In the genomic region with DNA sequence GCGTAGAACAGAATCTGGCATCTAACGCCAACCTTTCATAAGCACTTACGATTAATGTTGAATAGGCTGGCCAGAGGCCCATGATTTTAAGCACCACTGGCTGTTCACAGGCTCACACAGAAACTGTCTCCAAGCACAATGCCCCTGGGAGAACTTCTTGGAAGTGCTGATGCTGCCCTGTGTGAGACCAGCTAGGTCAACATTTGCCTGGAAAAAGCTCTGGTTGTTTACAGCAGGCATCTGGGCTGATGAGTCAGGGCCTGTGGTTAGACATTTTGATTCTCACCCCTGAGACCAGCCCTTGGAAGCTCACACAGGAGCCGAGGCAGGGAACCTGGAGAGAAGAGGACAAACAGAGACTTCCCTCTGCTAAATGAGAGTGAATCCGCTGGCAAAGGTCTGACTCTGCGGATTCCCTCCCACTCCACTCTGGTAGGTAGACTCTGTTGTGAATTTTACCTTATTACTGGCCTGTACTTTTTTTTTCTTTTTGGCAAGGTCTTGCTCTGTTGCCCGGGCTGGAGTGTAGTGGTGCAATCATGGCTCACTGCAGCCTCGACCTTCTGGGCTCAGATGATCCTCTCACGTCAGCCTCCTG, we compare ENCODE assay signal across 9 cellular contexts. TPM values are rescaled to one million over a fixed set of nuclear protein-coding genes. Genes with fewer than 3 reads are reported as not detected.
A peak's percentile ranks its signal among the peaks of the same experiment; 100 is the strongest.
DNase-seq lines count a peak whose midpoint lies in the region; ATAC-seq and TF ChIP-seq lines count a peak whose summit lies in the region.
"Had no signal": no experiment of that assay in that cellular context is flagged by ENCODE, and none has a peak within 500 bp of the region (broad histone marks: within the 10 kb centered on the region; RNA-seq: fewer than 3 reads in every experiment).

No MANE protein-coding gene starts in this region.

- DNase-seq in Right ventricle myocardium inferior (ENCODE audit: missing footprints) (peak; percentile 79), cardiac septum (ENCODE audit: low spot score) (no peak), brain microvascular endothelial cell (peak; percentile 88), left colon (peak in 1 of 2 donors; percentile 54), aorta (peak; percentile 84 to 88), COR-L47 (lab: John Stamatoyannopoulos, UW) (no peak), NCI-H526 treated with DMSO at 0.1 percent for 48 hours (lab: John Stamatoyannopoulos, UW) (no peak)
- DNase-seq: DND-41 had no signal

- H3K27ac ChIP-seq in brain microvascular endothelial cell, result no peak overlapping the region
- H3K27ac ChIP-seq in aorta (ENCODE audit: low read depth in 1 of 2, low read length in 2 of 2), result peak overlapping the region in 1 of 2 donors; percentile 55

- H3K9me3 ChIP-seq in aorta (ENCODE audit: control insufficient read depth, low read length), result no peaks in the 10 kb centered on the region

- H3K4me3 ChIP-seq in brain microvascular endothelial cell (ENCODE audit: low read depth, low read length) (no peak overlapping the region), aorta (ENCODE audit: low read length in 2 of 2) (no peak overlapping the region)

- H3K36me3 ChIP-seq in brain microvascular endothelial cell (replicated peaks), result no peaks in the 10 kb centered on the region
- no peaks in the 10 kb centered on the region for H3K36me3 ChIP-seq in aorta (ENCODE audit: control insufficient read depth in 1 of 2, insufficient read depth in 2 of 2, low read length in 1 of 2)

- H3K27me3 ChIP-seq in brain microvascular endothelial cell (replicated peaks) (peaks cover 12% of the 10 kb centered on the region), aorta (ENCODE audit: control insufficient read depth in 1 of 2, insufficient read depth in 2 of 2, low read length in 1 of 2) (no peaks in the 10 kb centered on the region)

- intact Hi-C loops in Right ventricle myocardium inferior (cut with DNase I), result no loop called here
- intact Hi-C loops in cardiac septum (cut with DNase I), result no loop called here
- intact Hi-C loops in left colon (cut with DNase I, micrococcal nuclease), result no loop called here
- intact Hi-C loops in aorta (cut with DNase I), result loop anchor here in 1 of 2 donors (5.0 kb wide), 1 partner anchor 65 kb away; no protein-coding TSS in a partner anchor

- no peaks in the 10 kb centered on the region for H3K4me1 ChIP-seq in aorta (ENCODE audit: control insufficient read depth in 1 of 2, insufficient read depth in 2 of 2, low read length in 2 of 2)

- TF ChIP-seq CTCF in brain microvascular endothelial cell (IDR thresholded peaks at IDR 0.05; ENCODE audit: low read depth, low read length, missing control alignments), result no peak

- ATAC-seq in Right ventricle myocardium inferior (peak; percentile 93), left colon (peak; percentile 12), aorta (ENCODE audit: low FRiP score) (peak; percentile 88), HG02798 (IDR thresholded peaks at IDR 0.05; ENCODE audit: poor library complexity, unreplicated experiment) (no peak)

- 14 to 20% methylated on average over 9 of the region's 9 CpGs for WGBS in aorta, 2 donors

- in situ Hi-C loops in brain microvascular endothelial cell (cut with HindIII; ENCODE audit: low pct_ligation_motif_present, low sequenced_read_pairs), result no loop called here

RNA-seq across cellular contexts. Expression of a gene that starts 6.8 kb away (rescaled TPM):
- total RNA-seq in Right ventricle myocardium inferior (29.5 TPM), cardiac septum (39.7 TPM), left colon (100 to 1,000 TPM; 124 to 177 TPM), aorta (100 to 1,000 TPM in 1 of 2 donors, 10 to 100 TPM in 1; 85.8 to 145 TPM)
- polyA plus RNA-seq in aorta, result 10 to 100 TPM; 17.7 to 43.5 TPM

Comparison
In these comparisons a context has a peak if more than half of its experiments do, and no peak if none do; other contexts are left out.
1. DNase-seq: peak in Right ventricle myocardium inferior (single experiment), brain microvascular endothelial cell (single experiment) and aorta (2 of 2); none in cardiac septum (single experiment), COR-L47 (single experiment) and NCI-H526 treated with DMSO at 0.1 percent for 48 hours (single experiment).